Comparison of ENCODE assay signal across 24 cellular contexts in genomic region chr6:131400782-131401496, GRCh38.
DNase-seq lines count a peak whose midpoint lies in the region; FAIRE-seq and TF ChIP-seq lines count a peak whose summit lies in the region.
"Had no signal": no experiment of that assay in that cellular context is flagged by ENCODE, and none has a peak within 500 bp of the region (broad histone marks: within the 10 kb centered on the region; RNA-seq: fewer than 3 reads in every experiment).

No MANE protein-coding gene starts in this region.

- no peaks in the 10 kb centered on the region for H3K27me3 ChIP-seq in H9 (ENCODE audit: insufficient read depth, low read length)
- no peaks in the 10 kb centered on the region for H3K27me3 ChIP-seq in astrocyte (ENCODE audit: insufficient read depth, low read length)
- no peaks in the 10 kb centered on the region for H3K27me3 ChIP-seq in trophoblast cell (ENCODE audit: insufficient read depth, low read length)
- no peaks in the 10 kb centered on the region for H3K27me3 ChIP-seq in neuronal stem cell (ENCODE audit: control insufficient read depth in 3 of 3, insufficient read depth in 3 of 3, low read depth in 1 of 3, low read length in 3 of 3)
- H3K27me3 ChIP-seq: esophagus squamous epithelium, thyroid gland had no signal

- no peak overlapping the region for H3K9ac ChIP-seq in H9 (ENCODE audit: extremely low read depth, insufficient read length, low read length)
- no peak overlapping the region for H3K9ac ChIP-seq in astrocyte (ENCODE audit: low read length)
- H3K9ac ChIP-seq in trophoblast cell (ENCODE audit: low read length): no peak overlapping the region
- H3K9ac ChIP-seq in neuronal stem cell (ENCODE audit: low read depth, low read length, poor library complexity): no peak overlapping the region

- no peak overlapping the region for H3K56ac ChIP-seq in H9 (ENCODE audit: insufficient read length, low read depth, low read length)

- H3K4me2 ChIP-seq in H9 (ENCODE audit: insufficient read depth, insufficient read length, low read length): no peak overlapping the region
- H3K4me2 ChIP-seq in astrocyte (ENCODE audit: low read length): peak overlapping the region; percentile 35
- H3K4me2 ChIP-seq in trophoblast cell (ENCODE audit: low read length): no peak overlapping the region
- no peak overlapping the region for H3K4me2 ChIP-seq in neuronal stem cell (ENCODE audit: insufficient read depth, low read length, poor library complexity, severe bottlenecking)

- H2BK12ac ChIP-seq in H9 (ENCODE audit: insufficient read length, low read depth, low read length): no peak overlapping the region
- H2BK12ac ChIP-seq in trophoblast cell (ENCODE audit: low read length): peak overlapping the region; percentile 59
- H2BK12ac ChIP-seq in neuronal stem cell (ENCODE audit: low read length): no peak overlapping the region

- H3K18ac ChIP-seq in H9 (ENCODE audit: insufficient read length, low read depth, low read length): no peak overlapping the region
- no peak overlapping the region for H3K18ac ChIP-seq in trophoblast cell (ENCODE audit: low read length)
- no peak overlapping the region for H3K18ac ChIP-seq in neuronal stem cell (ENCODE audit: low read length)

- H3K4me3 Mint-ChIP-seq in H9: no peak overlapping the region
- peak overlapping the region; percentile 30 for H3K4me3 Mint-ChIP-seq in astrocyte (ENCODE audit: unreplicated experiment)
- H3K4me3 Mint-ChIP-seq: activated T-cell treated with anti-CD3 and anti-CD28 coated beads, Interleukin-2, amount 50 U/mL, for 4 hours; effector memory CD8-positive, alpha-beta T cell; natural killer cell treated with Interleukin-12 subunit alpha and Interleukin-12 subunit beta and Interleukin-15 and Interleukin-18, amount 100 ng/mL, for 72 hours had no signal

- no peak overlapping the region for H4K12ac ChIP-seq in trophoblast cell (ENCODE audit: low read depth, low read length)

- H3K9me3 ChIP-seq in H9 (ENCODE audit: control insufficient read depth, low read depth, low read length) (no peaks in the 10 kb centered on the region), astrocyte (ENCODE audit: insufficient read depth, low read depth, low read length) (no peaks in the 10 kb centered on the region), trophoblast cell (ENCODE audit: insufficient read depth, low read depth, low read length) (no peaks in the 10 kb centered on the region), neuronal stem cell (replicated peaks in 1 of 2; ENCODE audit: control insufficient read depth in 2 of 2, insufficient read depth in 1 of 2, low read depth in 1 of 2, low read length in 2 of 2) (peaks cover 0 to 3% of the 10 kb centered on the region in 2 donors)
- H3K9me3 ChIP-seq: thyroid gland had no signal

- H3K79me1 ChIP-seq in H9 (ENCODE audit: insufficient read depth, low read depth, low read length, poor library complexity, severe bottlenecking) (no peaks in the 10 kb centered on the region), trophoblast cell (ENCODE audit: low read length) (peaks cover 10% of the 10 kb centered on the region), neuronal stem cell (ENCODE audit: low read depth, low read length) (no peaks in the 10 kb centered on the region)

- TF ChIP-seq CTCF in H9 (conservative IDR thresholded peaks at IDR 0.05) (no peak), astrocyte (IDR thresholded peaks at IDR 0.05; ENCODE audit: insufficient read depth, low read depth, low read length) (no peak)

- no peak overlapping the region for H2BK15ac ChIP-seq in H9 (ENCODE audit: low read depth, low read length)
- H2BK15ac ChIP-seq in neuronal stem cell (ENCODE audit: low read length): no peak overlapping the region

- H2AK5ac ChIP-seq in H9 (ENCODE audit: insufficient read length, low read length) (no peak overlapping the region), trophoblast cell (ENCODE audit: low read length) (no peak overlapping the region), neuronal stem cell (ENCODE audit: low read depth, low read length) (no peak overlapping the region)

- H3K23me2 ChIP-seq in H9 (ENCODE audit: insufficient read length, low read depth, low read length, poor library complexity, severe bottlenecking): no peaks in the 10 kb centered on the region

- H3K27me3 Mint-ChIP-seq in H9 (ENCODE audit: low read depth) (peaks cover 6% of the 10 kb centered on the region), astrocyte (ENCODE audit: low read depth, unreplicated experiment) (no peaks in the 10 kb centered on the region)

- no peak for DNase-seq in H9
- DNase-seq in KBM-7: peak; percentile 6
- no peak for DNase-seq in astrocyte (ENCODE audit: low read depth)
- DNase-seq in trophoblast cell: no peak
- DNase-seq in stimulated activated CD4-positive, alpha-beta T cell treated with anti-CD3 and anti-CD28 coated beads, Interleukin-4, amount 100 ng/mL, for 24 hours: no peak
- no peak for DNase-seq in retina
- no peak for DNase-seq in neuronal stem cell (ENCODE audit: low spot score)
- DNase-seq: activated CD4-positive, alpha-beta T cell treated with anti-CD3 and anti-CD28 coated beads, Interleukin-2, amount 50 U/mL, for 4 hours; activated naive CD4-positive, alpha-beta T cell treated with anti-CD3 and anti-CD28 coated beads, Interleukin-2, amount 50 U/mL, for 16 hours; activated T-cell treated with anti-CD3 and anti-CD28 coated beads, Interleukin-2, amount 50 U/mL, for 4 hours; AML-193; DND-41; effector memory CD8-positive, alpha-beta T cell; esophagus squamous epithelium; NCI-H1694; NCI-H2227 treated with DMSO at 0.1 percent for 48 hours; NCI-H774; SHP77 treated with DMSO at 0.1 percent for 48 hours; stimulated activated naive CD8-positive, alpha-beta T cell treated with anti-CD3 and anti-CD28 coated beads, Interleukin-15, Interleukin-2, amounts not matched to agents 100 U/mL and 50 U/mL, for 24 hours; T-helper 1 cell; thyroid gland had no signal

- H3K4me3 ChIP-seq in astrocyte (ENCODE audit: insufficient read depth, low read depth, low read length) (no peak overlapping the region), trophoblast cell (ENCODE audit: low read depth, low read length) (no peak overlapping the region), neuronal stem cell (ENCODE audit: low read length in 2 of 2) (no peak overlapping the region)
- H3K4me3 ChIP-seq: esophagus squamous epithelium, skin epidermis, thyroid gland had no signal

- no peak overlapping the region for H2BK20ac ChIP-seq in H9 (ENCODE audit: low read depth, low read length, poor library complexity, severe bottlenecking)

- H3K14ac ChIP-seq in H9 (ENCODE audit: insufficient read depth, low read length) (no peak overlapping the region), trophoblast cell (ENCODE audit: low read length) (no peak overlapping the region), neuronal stem cell (ENCODE audit: low read length) (no peak overlapping the region)

- no peak for FAIRE-seq in astrocyte (lab: Jason Lieb, UNC)

- peak overlapping the region; percentile 22 for H2AFZ ChIP-seq in H9 (ENCODE audit: low read length)
- H2AFZ ChIP-seq in astrocyte (ENCODE audit: low read depth, low read length): no peak overlapping the region
- no peak overlapping the region for H2AFZ ChIP-seq in trophoblast cell (ENCODE audit: insufficient read depth, low read length, poor library complexity)
- no peak overlapping the region for H2AFZ ChIP-seq in neuronal stem cell (ENCODE audit: low read length)

- H3K4me1 Mint-ChIP-seq in H9 (peaks cover 3 to 13% of the 10 kb centered on the region in 2 experiments; a peak in 3 of 4 replicates), astrocyte (ENCODE audit: low read depth, unreplicated experiment) (peaks cover 19% of the 10 kb centered on the region)

- peaks cover 11 to 38% (median 29%) of the 10 kb centered on the region in 3 experiments for H3K36me3 Mint-ChIP-seq in H9 (ENCODE audit: insufficient read depth in 1 of 3, low read depth in 3 of 3)
- peaks cover 2% of the 10 kb centered on the region for H3K36me3 Mint-ChIP-seq in astrocyte (ENCODE audit: low read depth, unreplicated experiment)
- H3K36me3 Mint-ChIP-seq: natural killer cell treated with Interleukin-12 subunit alpha and Interleukin-12 subunit beta and Interleukin-15 and Interleukin-18, amount 100 ng/mL, for 72 hours had no signal

- H3K4me1 ChIP-seq in H9 (ENCODE audit: insufficient read depth, low read length): no peaks in the 10 kb centered on the region
- peaks cover 13% of the 10 kb centered on the region for H3K4me1 ChIP-seq in astrocyte (ENCODE audit: insufficient read depth, low read length)
- peaks cover 2 to 6% of the 10 kb centered on the region in 2 experiments for H3K4me1 ChIP-seq in trophoblast cell (ENCODE audit: control insufficient read depth in 1 of 2, insufficient read depth in 2 of 2, low read length in 2 of 2)
- H3K4me1 ChIP-seq in neuronal stem cell (ENCODE audit: control insufficient read depth in 2 of 2, insufficient read depth in 1 of 2, low read depth in 1 of 2, low read length in 2 of 2): no peaks in the 10 kb centered on the region
- H3K4me1 ChIP-seq: esophagus squamous epithelium, thyroid gland had no signal

- peak overlapping the region; percentile 36 for H3T11ph ChIP-seq in H9 (ENCODE audit: low read length)

- H3K27ac Mint-ChIP-seq in H9: peak overlapping the region in 1 of 3 experiments; percentile 2; a peak in 3 of 7 replicates
- peak overlapping the region; percentile 88 for H3K27ac Mint-ChIP-seq in astrocyte (ENCODE audit: unreplicated experiment)
- H3K27ac Mint-ChIP-seq: effector memory CD8-positive, alpha-beta T cell; natural killer cell treated with Interleukin-12 subunit alpha and Interleukin-12 subunit beta and Interleukin-15 and Interleukin-18, amount 100 ng/mL, for 72 hours had no signal

- H3K4ac ChIP-seq in H9 (ENCODE audit: low read depth, low read length): no peak overlapping the region
- no peak overlapping the region for H3K4ac ChIP-seq in trophoblast cell (ENCODE audit: low read depth, low read length)
- H3K4ac ChIP-seq in neuronal stem cell (ENCODE audit: low read length): no peak overlapping the region

- H4K5ac ChIP-seq in H9 (ENCODE audit: insufficient read length, low read depth, low read length): no peak overlapping the region

- in situ Hi-C loops in KBM-7 (cut with MboI; ENCODE audit: low pct_unique_long_range_greater_than_20kb, low sequenced_read_pairs): no loop called here

- WGBS in H9 (ENCODE audit: extremely low coverage, insufficient read length, low lambda C conversion rate): no CpG with 5 or more reads among the region's 2 CpGs
- WGBS in trophoblast cell (ENCODE audit: extremely low coverage, insufficient coverage, insufficient read length): no CpG with 5 or more reads among the region's 2 CpGs
- WGBS in neuronal stem cell (ENCODE audit: extremely low coverage in 2 of 2, insufficient read length in 2 of 2, insufficient replicate concordance in 1 of 2), 2 donors: no CpG with 5 or more reads among the region's 2 CpGs

- H4K91ac ChIP-seq in H9 (ENCODE audit: insufficient read length, low read depth, low read length) (no peak overlapping the region), trophoblast cell (ENCODE audit: low read depth, low read length) (no peak overlapping the region), neuronal stem cell (ENCODE audit: low read depth, low read length, poor library complexity) (no peak overlapping the region)

- no peak overlapping the region for H4K8ac ChIP-seq in H9 (replicated peaks; ENCODE audit: insufficient read length, low read depth, low read length)
- H4K8ac ChIP-seq in trophoblast cell (ENCODE audit: low read depth, low read length): no peak overlapping the region
- H4K8ac ChIP-seq in neuronal stem cell (ENCODE audit: low read depth, low read length): no peak overlapping the region

- H4K20me1 ChIP-seq in H9 (ENCODE audit: control insufficient read depth, insufficient read depth, insufficient read length): no peaks in the 10 kb centered on the region
- H4K20me1 ChIP-seq in astrocyte (ENCODE audit: insufficient read depth, low read length): no peaks in the 10 kb centered on the region

- H3K79me2 ChIP-seq in H9 (ENCODE audit: insufficient read depth, low read length): no peaks in the 10 kb centered on the region
- no peaks in the 10 kb centered on the region for H3K79me2 ChIP-seq in astrocyte (ENCODE audit: insufficient read depth, low read length)
- H3K79me2 ChIP-seq in trophoblast cell (ENCODE audit: control insufficient read depth, insufficient read depth, low read length, poor library complexity): no peaks in the 10 kb centered on the region

- H2BK5ac ChIP-seq in H9 (ENCODE audit: insufficient read length, low read length) (no peak overlapping the region), trophoblast cell (ENCODE audit: low read depth, low read length, poor library complexity) (peak overlapping the region; percentile 35), neuronal stem cell (ENCODE audit: low read length) (no peak overlapping the region)

- no peak overlapping the region for H3K27ac ChIP-seq in H9 (ENCODE audit: insufficient read length, low read depth, low read length)
- H3K27ac ChIP-seq in astrocyte (ENCODE audit: low read depth, low read length): no peak overlapping the region
- H3K27ac ChIP-seq in trophoblast cell (ENCODE audit: low read depth, low read length): peak overlapping the region; percentile 92
- H3K27ac ChIP-seq in neuronal stem cell (replicated peaks; ENCODE audit: low read length): no peak overlapping the region
- H3K27ac ChIP-seq: esophagus squamous epithelium, skin epidermis, thyroid gland, VCaP had no signal

- H3K36me3 ChIP-seq in astrocyte (ENCODE audit: insufficient read depth, low read length) (no peaks in the 10 kb centered on the region), trophoblast cell (ENCODE audit: control insufficient read depth in 1 of 2, insufficient read depth in 2 of 2, low read length in 2 of 2) (no peaks in the 10 kb centered on the region), neuronal stem cell (replicated peaks in 1 of 2; ENCODE audit: control insufficient read depth in 2 of 2, insufficient read depth in 2 of 2, low read length in 2 of 2) (no peaks in the 10 kb centered on the region)
- H3K36me3 ChIP-seq: esophagus squamous epithelium, thyroid gland had no signal

- H2BK120ac ChIP-seq in H9 (ENCODE audit: low read depth, low read length, poor library complexity, severe bottlenecking) (no peak overlapping the region), trophoblast cell (ENCODE audit: insufficient read depth, low read length, poor library complexity) (no peak overlapping the region), neuronal stem cell (ENCODE audit: low read depth, low read length) (no peak overlapping the region)

- H3K23ac ChIP-seq in H9 (ENCODE audit: insufficient read length, low read depth, low read length): no peak overlapping the region
- H3K23ac ChIP-seq in trophoblast cell (ENCODE audit: low read length): no peak overlapping the region
- H3K23ac ChIP-seq in neuronal stem cell (ENCODE audit: low read depth, low read length, poor library complexity): no peak overlapping the region

- peaks cover 38 to 43% of the 10 kb centered on the region in 2 experiments for H3K9me3 Mint-ChIP-seq in H9
- H3K9me3 Mint-ChIP-seq in astrocyte (ENCODE audit: unreplicated experiment): peaks cover 7% of the 10 kb centered on the region
